In genomic region chrX:39736219-39737211, GRCh38 we compare ENCODE assay signal across 1 cellular context.
TF ChIP-seq lines count a peak whose summit lies in the region.

No MANE protein-coding gene starts in this region.

TF ChIP-seq in WTC11, 78 proteins besides CTCF, POLR2A, EP300 and RAD21 (continued from another document):
- TF ChIP-seq, protein P1, sequence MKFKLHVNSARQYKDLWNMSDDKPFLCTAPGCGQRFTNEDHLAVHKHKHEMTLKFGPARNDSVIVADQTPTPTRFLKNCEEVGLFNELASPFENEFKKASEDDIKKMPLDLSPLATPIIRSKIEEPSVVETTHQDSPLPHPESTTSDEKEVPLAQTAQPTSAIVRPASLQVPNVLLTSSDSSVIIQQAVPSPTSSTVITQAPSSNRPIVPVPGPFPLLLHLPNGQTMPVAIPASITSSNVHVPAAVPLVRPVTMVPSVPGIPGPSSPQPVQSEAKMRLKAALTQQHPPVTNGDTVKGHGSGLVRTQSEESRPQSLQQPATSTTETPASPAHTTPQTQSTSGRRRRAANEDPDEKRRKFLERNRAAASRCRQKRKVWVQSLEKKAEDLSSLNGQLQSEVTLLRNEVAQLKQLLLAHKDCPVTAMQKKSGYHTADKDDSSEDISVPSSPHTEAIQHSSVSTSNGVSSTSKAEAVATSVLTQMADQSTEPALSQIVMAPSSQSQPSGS (CRISPR knock-in tag; IDR thresholded peaks at IDR 0.05; ENCODE audit: borderline replicate concordance, low read depth), result no peak
- TF ChIP-seq, protein P2, sequence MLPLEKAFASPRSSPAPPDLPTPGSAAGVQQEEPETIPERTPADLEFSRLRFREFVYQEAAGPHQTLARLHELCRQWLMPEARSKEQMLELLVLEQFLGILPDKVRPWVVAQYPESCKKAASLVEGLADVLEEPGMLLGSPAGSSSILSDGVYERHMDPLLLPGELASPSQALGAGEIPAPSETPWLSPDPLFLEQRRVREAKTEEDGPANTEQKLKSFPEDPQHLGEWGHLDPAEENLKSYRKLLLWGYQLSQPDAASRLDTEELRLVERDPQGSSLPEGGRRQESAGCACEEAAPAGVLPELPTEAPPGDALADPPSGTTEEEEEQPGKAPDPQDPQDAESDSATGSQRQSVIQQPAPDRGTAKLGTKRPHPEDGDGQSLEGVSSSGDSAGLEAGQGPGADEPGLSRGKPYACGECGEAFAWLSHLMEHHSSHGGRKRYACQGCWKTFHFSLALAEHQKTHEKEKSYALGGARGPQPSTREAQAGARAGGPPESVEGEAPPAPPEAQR (CRISPR knock-in tag; IDR thresholded peaks at IDR 0.05), result no peak
- TF ChIP-seq OVOL2 (CRISPR knock-in tag; IDR thresholded peaks at IDR 0.05; ENCODE audit: borderline replicate concordance), result no peak
